Comparison of ENCODE assay signal across 8 cellular contexts in genomic region chr1:67685067-67685557, GRCh38. TPM values are rescaled to one million over a fixed set of nuclear protein-coding genes. Genes with fewer than 3 reads are reported as not detected.
DNase-seq lines count a peak whose midpoint lies in the region; FAIRE-seq and TF ChIP-seq lines count a peak whose summit lies in the region.

GADD45A (plus strand) TSS chr1:67685201; CDS start chr1:67685495, 294 bp downstream.

- H3K4me3 Mint-ChIP-seq in nephron, result peak within 1 kb of the TSS; percentile 93 to 98 (median 94)

- H3K9me3 ChIP-seq in Loucy (ENCODE audit: insufficient read depth, low read depth, low read length) (no peaks in the 10 kb centered on the region), stomach (no peaks in the 10 kb centered on the region)

- peaks cover 11% of the 10 kb centered on the region for H3K27me3 ChIP-seq in Loucy (ENCODE audit: insufficient read depth, low read length, poor library complexity, severe bottlenecking)
- no peaks in the 10 kb centered on the region for H3K27me3 ChIP-seq in stomach

- H2AFZ ChIP-seq in Loucy (ENCODE audit: low read length), result peak within 1 kb of the TSS; percentile 92

- DNase-seq in EL, result peak; percentile 100
- peak; percentile 76 for DNase-seq in H54 (ENCODE audit: insufficient read length, low spot score)
- DNase-seq in activated T-helper 9 cell treated with anti-CD3 and anti-CD28 coated beads, Interleukin-2, amount 50 U/mL, for 16 hours (ENCODE audit: low read depth), result peak; percentile 85
- DNase-seq in fibroblast of pulmonary artery (ENCODE audit: low read depth), result peak; percentile 99
- DNase-seq in stomach, result peak; percentile 99

- peaks cover 4% of the 10 kb centered on the region for H3K36me3 ChIP-seq in Loucy (ENCODE audit: insufficient read depth, low read length)
- peaks cover 3 to 19% (median 16%) of the 10 kb centered on the region in 4 donors for H3K36me3 ChIP-seq in stomach

- intact Hi-C loops in stomach (cut with DNase I; ENCODE audit: low total_unique reads), result loop anchor here (10.0 kb wide), 1 partner anchor 120 kb away; no protein-coding TSS in a partner anchor

- peak within 1 kb of the TSS; percentile 70 to 98 (median 95) for H3K27ac Mint-ChIP-seq in nephron

- 0 to 1% (median 0%) methylated on average over 18 to 39 of the region's 39 CpGs; no CpG with 5 or more reads in 1 of the 5 donors for WGBS in stomach, 5 donors

- TF ChIP-seq EP300 in stomach (IDR thresholded peaks at IDR 0.05), result peak; percentile 6

- peak; percentile 78 for FAIRE-seq in H54 (lab: Jason Lieb, UNC)

- no peaks in the 10 kb centered on the region for H3K9me3 Mint-ChIP-seq in nephron

- H3K4me1 ChIP-seq in Loucy (ENCODE audit: insufficient read depth, low read length, poor library complexity, severe bottlenecking) (peaks cover 40% of the 10 kb centered on the region), stomach (peaks cover 12 to 54% (median 31%) of the 10 kb centered on the region in 4 donors)

- H3K27ac ChIP-seq in stomach, result peak within 1 kb of the TSS; percentile 96 to 98 (median 98)

- H3K4me3 ChIP-seq in Loucy (ENCODE audit: low read length, poor library complexity, severe bottlenecking), result peak within 1 kb of the TSS; percentile 82
- H3K4me3 ChIP-seq in fibroblast of pulmonary artery (replicated peaks; ENCODE audit: low read depth, low read length), result peak within 1 kb of the TSS; percentile 95
- peak within 1 kb of the TSS; percentile 71 to 89 (median 86) for H3K4me3 ChIP-seq in stomach

- TF ChIP-seq CTCF in Loucy (conservative IDR thresholded peaks at IDR 0.05; ENCODE audit: low read length) (no peak), fibroblast of pulmonary artery (IDR thresholded peaks at IDR 0.05; ENCODE audit: low read length, missing control alignments) (no peak), nephron (IDR thresholded peaks at IDR 0.05; ENCODE audit: unreplicated experiment in 3 of 3) (no peak), stomach (IDR thresholded peaks at IDR 0.05) (no peak)

- peaks cover 17% of the 10 kb centered on the region for H4K20me1 ChIP-seq in Loucy (ENCODE audit: insufficient read depth, low read length, poor library complexity, severe bottlenecking)

- peaks cover 27% of the 10 kb centered on the region for H3K79me2 ChIP-seq in Loucy (ENCODE audit: insufficient read depth, low read length)

- H3K9ac ChIP-seq in Loucy (ENCODE audit: low read depth, low read length, poor library complexity, severe bottlenecking), result peak within 1 kb of the TSS; percentile 98

- H3K27me3 Mint-ChIP-seq in nephron (ENCODE audit: low read depth), result peaks cover 3% of the 10 kb centered on the region

- H3K4me2 ChIP-seq in Loucy (ENCODE audit: low read depth, low read length, poor library complexity, severe bottlenecking), result peak within 1 kb of the TSS; percentile 87

- peaks cover 10% of the 10 kb centered on the region; the same call in 1 of the 2 replicates for H3F3A ChIP-seq in Loucy (ENCODE audit: low read depth)

- TF ChIP-seq POLR2A in H54 (IDR thresholded peaks at IDR 0.05; ENCODE audit: low read depth, low read length) (peak; percentile 100), Raji (IDR thresholded peaks at IDR 0.05; ENCODE audit: insufficient read depth, low read depth, low read length) (peak; percentile 100), stomach (IDR thresholded peaks at IDR 0.05) (peak in 2 of 4 donors; percentile 95 to 99)

- peaks cover 32% of the 10 kb centered on the region for H3K36me3 Mint-ChIP-seq in nephron (ENCODE audit: low read depth)

- H3K4me1 Mint-ChIP-seq in nephron, result peaks cover 30% of the 10 kb centered on the region

- H3K9me2 ChIP-seq in Loucy (replicated peaks; ENCODE audit: low read depth, low read length), result no peaks in the 10 kb centered on the region

RNA-seq across cellular contexts. Expression of gene GADD45A, which starts in this region (rescaled TPM):
- total RNA-seq in stomach, result 10 to 100 TPM in 4 of 5 donors, 1 to 10 TPM in 1; 4.7 to 63.8 (median 37.5) TPM
- 10 to 100 TPM; 31.6 to 84.8 (median 39.4) TPM for polyA plus RNA-seq in stomach

Comparison
In these comparisons a context has a peak if more than half of its experiments do, and no peak if none do; other contexts are left out.
1. Peak in every context shown above with its lines: DNase-seq, H3K4me3 ChIP-seq and H3K27ac ChIP-seq.